18 cellular contexts compared by ENCODE assay signal in the genomic region with DNA sequence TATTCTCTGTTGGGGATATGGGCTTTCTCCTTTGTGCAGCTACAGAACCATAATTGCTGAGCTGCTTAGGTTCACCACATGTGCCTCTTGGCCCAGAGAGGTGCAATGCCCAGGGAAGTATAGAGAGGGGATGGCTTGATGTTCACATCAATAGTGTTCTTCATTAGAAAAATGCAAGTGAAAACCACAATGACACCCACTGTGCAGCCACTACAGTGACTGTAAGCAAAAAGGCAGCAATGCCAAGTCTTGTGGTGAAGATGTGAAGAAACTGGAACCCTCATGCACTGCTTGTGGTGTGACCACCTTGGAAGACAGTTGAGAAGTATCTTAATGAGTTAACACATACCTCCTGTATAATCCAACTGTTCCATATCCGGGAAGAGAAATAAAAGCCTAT.
"Had no signal": no experiment of that assay in that cellular context is flagged by ENCODE, and none has a peak within 500 bp of the region (broad histone marks: within the 10 kb centered on the region; RNA-seq: fewer than 3 reads in every experiment).

No MANE protein-coding gene starts in this region.

- H3K4me1 Mint-ChIP-seq: central memory CD8-positive, alpha-beta T cell had no signal

- H3K27ac Mint-ChIP-seq: activated naive CD4-positive, alpha-beta T cell treated with anti-CD3 and anti-CD28 coated beads for 36 hours; activated T-helper 2 cell treated with anti-CD3 and anti-CD28 coated beads, Interferon-gamma antibody, Interleukin-2, Interleukin-4, amounts not matched to agents 10 μg/mL and 5 μg/mL and 100 μg/mL, durations not matched to agents 14 hours and 24 hours and 36 hours; neural progenitor cell; T-helper 17 cell; WTC11 had no signal

- H3K4me3 ChIP-seq: coronary artery, lung, neural progenitor cell, ovary, tibial nerve, vagina had no signal

- H3K9me3 Mint-ChIP-seq: activated T-helper 2 cell treated with anti-CD3 and anti-CD28 coated beads, Interferon-gamma antibody, Interleukin-2, Interleukin-4, amounts not matched to agents 10 μg/mL and 5 μg/mL and 100 μg/mL, durations not matched to agents 14 hours and 24 hours and 36 hours; central memory CD8-positive, alpha-beta T cell had no signal

- H3K4me3 Mint-ChIP-seq: activated naive CD4-positive, alpha-beta T cell treated with anti-CD3 and anti-CD28 coated beads for 36 hours; central memory CD8-positive, alpha-beta T cell; neural progenitor cell; T-helper 17 cell; WTC11 had no signal

- ATAC-seq: esophagus mucosa, T-helper 17 cell, WTC11 had no signal

- DNase-seq: activated CD4-positive, alpha-beta T cell treated with anti-CD3 and anti-CD28 coated beads for 48 hours; activated CD8-positive, alpha-beta memory T cell treated with anti-CD3 and anti-CD28 coated beads for 24 hours; activated naive CD4-positive, alpha-beta T cell treated with anti-CD3 and anti-CD28 coated beads for 36 hours; brain microvascular endothelial cell; ovary; stimulated activated CD4-positive, alpha-beta T cell treated with anti-CD3 and anti-CD28 coated beads, Interleukin-12 subunit alpha, Interleukin-12 subunit beta, amount 100 ng/mL, for 4 hours; stimulated activated CD4-positive, alpha-beta T cell treated with anti-CD3 and anti-CD28 coated beads, Interleukin-2, amount 100 ng/mL, for 24 hours; substantia nigra; T-helper 17 cell had no signal

- H3K36me3 Mint-ChIP-seq: neural progenitor cell, WTC11 had no signal
